In genomic region chr15:74773329-74773728, GRCh38 we compare ENCODE assay signal across 16 cellular contexts. TPM values are rescaled to one million over a fixed set of nuclear protein-coding genes. Genes with fewer than 3 reads are reported as not detected.
A peak's percentile ranks its signal among the peaks of the same experiment; 100 is the strongest.
DNase-seq lines count a peak whose midpoint lies in the region; ATAC-seq and TF ChIP-seq lines count a peak whose summit lies in the region.
"Had no signal": no experiment of that assay in that cellular context is flagged by ENCODE, and none has a peak within 500 bp of the region (broad histone marks: within the 10 kb centered on the region; RNA-seq: fewer than 3 reads in every experiment).

No MANE protein-coding gene starts in this region.

- H2BK15ac ChIP-seq in mesenchymal stem cell (ENCODE audit: low read depth, poor library complexity, severe bottlenecking): no peak overlapping the region

- no peaks in the 10 kb centered on the region for H3K27me3 Mint-ChIP-seq in natural killer cell treated with Interleukin-12 subunit alpha and Interleukin-12 subunit beta and Interleukin-15 and Interleukin-18, amount 100 ng/mL, for 72 hours
- H3K27me3 Mint-ChIP-seq in natural killer cell (ENCODE audit: low read depth in 2 of 2) (peaks cover 7% of the 10 kb centered on the region in 2 donors), activated B cell treated with CpG ODN at 0.5 μM for 24 hours (no peaks in the 10 kb centered on the region)

- WGBS in mesenchymal stem cell: 75% methylated on average over 5 of the region's 5 CpGs

- peaks cover 22% of the 10 kb centered on the region for H3K4me1 ChIP-seq in mesenchymal stem cell (ENCODE audit: control insufficient read depth, insufficient read depth, low read depth, low read length)

- H4K91ac ChIP-seq in mesenchymal stem cell (ENCODE audit: low read length): no peak overlapping the region

- no peak overlapping the region for H3K4ac ChIP-seq in mesenchymal stem cell (ENCODE audit: low read depth in 1 of 2, low read length in 2 of 2)

- CTCF ChIA-PET in activated B cell treated with CpG ODN at 0.5 μM for 24 hours (lab: Charles Lee): interaction anchor here (1.2 to 18.7 kb wide), 5 partner anchors 9 to 140 kb away, joined by 5 to 1146 read pairs (median 132); partner anchors contain the start of gene CSK

- POLR2A ChIA-PET in activated B cell treated with CpG ODN at 0.5 μM for 24 hours (lab: Charles Lee): interaction anchor here (0.6 to 25.0 kb wide), 4 partner anchors 20 to 165 kb away, joined by 3 to 2569 read pairs (median 4); partner anchors contain the start of genes COX5A and CSK

- no peak overlapping the region for H3K27ac ChIP-seq in mesenchymal stem cell (ENCODE audit: low read length, poor library complexity, severe bottlenecking)
- no peak overlapping the region for H3K27ac ChIP-seq in WERI-Rb-1
- H3K27ac ChIP-seq: thyroid gland had no signal

- H3K27me3 ChIP-seq in mesenchymal stem cell (ENCODE audit: control insufficient read depth in 1 of 2, insufficient read depth in 1 of 2, low read length in 2 of 2) (peaks cover 13 to 15% of the 10 kb centered on the region in 2 experiments), WERI-Rb-1 (ENCODE audit: insufficient read depth, low read depth, severe bottlenecking) (no peaks in the 10 kb centered on the region)
- H3K27me3 ChIP-seq: thyroid gland had no signal

- no peak overlapping the region for H4K8ac ChIP-seq in mesenchymal stem cell (ENCODE audit: low read length)

- H3K36me3 ChIP-seq in mesenchymal stem cell (ENCODE audit: control insufficient read depth in 1 of 2, insufficient read depth in 2 of 2, low read depth in 1 of 2, low read length in 2 of 2): no peaks in the 10 kb centered on the region
- no peaks in the 10 kb centered on the region for H3K36me3 ChIP-seq in WERI-Rb-1
- H3K36me3 ChIP-seq: thyroid gland had no signal

- peak overlapping the region; percentile 10 for H2AK5ac ChIP-seq in mesenchymal stem cell (ENCODE audit: low read length, severe bottlenecking)

- peak overlapping the region; percentile 28 to 100 for H3K27ac Mint-ChIP-seq in natural killer cell treated with Interleukin-12 subunit alpha and Interleukin-12 subunit beta and Interleukin-15 and Interleukin-18, amount 100 ng/mL, for 72 hours
- H3K27ac Mint-ChIP-seq in natural killer cell (peak overlapping the region in 1 of 2 donors; percentile 27), activated B cell treated with CpG ODN at 0.5 μM for 24 hours (peak overlapping the region; percentile 96)
- H3K27ac Mint-ChIP-seq: HFFc6 had no signal

- no peak overlapping the region for H3K18ac ChIP-seq in mesenchymal stem cell (ENCODE audit: low read depth in 1 of 2, low read length in 2 of 2)

- no peak for TF ChIP-seq CTCF in natural killer cell (IDR thresholded peaks at IDR 0.05)
- no peak for TF ChIP-seq CTCF in activated B cell treated with CpG ODN at 0.5 μM for 24 hours (IDR thresholded peaks at IDR 0.05)
- TF ChIP-seq CTCF in WERI-Rb-1 (IDR thresholded peaks at IDR 0.05; ENCODE audit: low read depth, low read length): no peak

- H3K4me1 Mint-ChIP-seq in natural killer cell treated with Interleukin-12 subunit alpha and Interleukin-12 subunit beta and Interleukin-15 and Interleukin-18, amount 100 ng/mL, for 72 hours (ENCODE audit: low read depth in 2 of 2): peaks cover 35 to 44% of the 10 kb centered on the region in 2 donors
- H3K4me1 Mint-ChIP-seq in natural killer cell (peaks cover 23 to 37% of the 10 kb centered on the region in 2 donors), activated B cell treated with CpG ODN at 0.5 μM for 24 hours (peaks cover 82% of the 10 kb centered on the region)

- peak; percentile 25 for DNase-seq in natural killer cell treated with Interleukin-12 subunit alpha and Interleukin-12 subunit beta and Interleukin-15 and Interleukin-18, amount 100 ng/mL, for 72 hours (ENCODE audit: low spot score)
- DNase-seq in natural killer cell: no peak
- no peak for DNase-seq in activated B cell treated with CpG ODN at 0.5 μM for 24 hours
- DNase-seq in mesenchymal stem cell: no peak
- DNase-seq in NCI-H146 (lab: John Stamatoyannopoulos, UW): no peak
- no peak for DNase-seq in WERI-Rb-1
- DNase-seq: activated CD4-positive, alpha-beta T cell treated with anti-CD3 and anti-CD28 coated beads, Interleukin-2, amount 50 U/mL, for 1 hour; HFFc6; NCI-H187 treated with DMSO at 0.1 percent for 48 hours; NCI-H524 treated with DMSO at 0.1 percent for 48 hours; thyroid gland had no signal

- H3K4me3 Mint-ChIP-seq in natural killer cell treated with Interleukin-12 subunit alpha and Interleukin-12 subunit beta and Interleukin-15 and Interleukin-18, amount 100 ng/mL, for 72 hours: no peak overlapping the region
- no peak overlapping the region for H3K4me3 Mint-ChIP-seq in natural killer cell
- peak overlapping the region; percentile 29 for H3K4me3 Mint-ChIP-seq in activated B cell treated with CpG ODN at 0.5 μM for 24 hours
- H3K4me3 Mint-ChIP-seq: HFFc6 had no signal

- no peak for ATAC-seq in natural killer cell treated with Interleukin-12 subunit alpha and Interleukin-12 subunit beta and Interleukin-15 and Interleukin-18, amount 100 ng/mL, for 72 hours
- ATAC-seq in natural killer cell (no peak), activated B cell treated with CpG ODN at 0.5 μM for 24 hours (ENCODE audit: low read depth) (no peak), HG02870 (IDR thresholded peaks at IDR 0.05; ENCODE audit: unreplicated experiment) (no peak), GM19467 (IDR thresholded peaks at IDR 0.05; ENCODE audit: unreplicated experiment) (no peak)
- ATAC-seq: left lobe of liver had no signal

- no peak overlapping the region for H3K9ac ChIP-seq in mesenchymal stem cell (ENCODE audit: low read length)

- intact Hi-C loops in natural killer cell (cut with micrococcal nuclease) (no loop called here), activated B cell treated with CpG ODN at 0.5 μM for 24 hours (cut with micrococcal nuclease) (no loop called here)

- no peaks in the 10 kb centered on the region for H3K9me3 ChIP-seq in mesenchymal stem cell (ENCODE audit: control insufficient read depth, low read length)
- no peaks in the 10 kb centered on the region for H3K9me3 ChIP-seq in WERI-Rb-1 (ENCODE audit: severe bottlenecking)
- H3K9me3 ChIP-seq: thyroid gland had no signal

- no peak overlapping the region for H2AFZ ChIP-seq in mesenchymal stem cell (ENCODE audit: low read depth, low read length)

- H3K14ac ChIP-seq in mesenchymal stem cell (ENCODE audit: low read length in 2 of 2): no peak overlapping the region

- H2BK5ac ChIP-seq in mesenchymal stem cell (ENCODE audit: low read depth, low read length, poor library complexity, severe bottlenecking): no peak overlapping the region

- no peak overlapping the region for H2BK120ac ChIP-seq in mesenchymal stem cell (ENCODE audit: low read depth, low read length)

- H3K4me3 ChIP-seq in mesenchymal stem cell (ENCODE audit: insufficient read depth in 1 of 2, low read depth in 1 of 2, low read length in 2 of 2) (no peak overlapping the region), WERI-Rb-1 (ENCODE audit: low read depth, low read length) (no peak overlapping the region)
- H3K4me3 ChIP-seq: thyroid gland had no signal

- H3K36me3 Mint-ChIP-seq in natural killer cell treated with Interleukin-12 subunit alpha and Interleukin-12 subunit beta and Interleukin-15 and Interleukin-18, amount 100 ng/mL, for 72 hours: no peaks in the 10 kb centered on the region
- no peaks in the 10 kb centered on the region for H3K36me3 Mint-ChIP-seq in natural killer cell
- H3K36me3 Mint-ChIP-seq in activated B cell treated with CpG ODN at 0.5 μM for 24 hours (ENCODE audit: low read depth): no peaks in the 10 kb centered on the region

- no peaks in the 10 kb centered on the region for H3K9me3 Mint-ChIP-seq in natural killer cell treated with Interleukin-12 subunit alpha and Interleukin-12 subunit beta and Interleukin-15 and Interleukin-18, amount 100 ng/mL, for 72 hours
- H3K9me3 Mint-ChIP-seq in natural killer cell (no peaks in the 10 kb centered on the region), activated B cell treated with CpG ODN at 0.5 μM for 24 hours (no peaks in the 10 kb centered on the region)
- H3K9me3 Mint-ChIP-seq: HFFc6 had no signal

- no peaks in the 10 kb centered on the region for H3K79me1 ChIP-seq in mesenchymal stem cell (replicated peaks; ENCODE audit: low read length, poor library complexity, severe bottlenecking)

- no peak overlapping the region for H3K23ac ChIP-seq in mesenchymal stem cell (ENCODE audit: low read length in 2 of 2)

- H2BK12ac ChIP-seq in mesenchymal stem cell (ENCODE audit: low read length in 2 of 2): no peak overlapping the region

- no peak overlapping the region for H3K4me2 ChIP-seq in mesenchymal stem cell (ENCODE audit: low read length, poor library complexity, severe bottlenecking)

RNA-seq across cellular contexts. Expression of gene CSK, which starts 8.6 kb away (rescaled TPM):
- 100 to 1,000 TPM; 323 TPM for total RNA-seq in natural killer cell treated with Interleukin-12 subunit alpha and Interleukin-12 subunit beta and Interleukin-15 and Interleukin-18, amount 100 ng/mL, for 72 hours
- total RNA-seq in natural killer cell (100 to 1,000 TPM; 282 to 334 (median 287) TPM), activated B cell treated with CpG ODN at 0.5 μM for 24 hours (540 and 557 TPM in 2 replicates)
- 35.8 TPM for polyA plus RNA-seq in mesenchymal stem cell (2013, experiment 1 of 2)
- 38.5 TPM for polyA plus RNA-seq in mesenchymal stem cell (2013, experiment 2 of 2)

RNA-seq across cellular contexts. Expression of gene CYP1A2, which starts 24.7 kb away (rescaled TPM):
- total RNA-seq in natural killer cell treated with Interleukin-12 subunit alpha and Interleukin-12 subunit beta and Interleukin-15 and Interleukin-18, amount 100 ng/mL, for 72 hours: not detected
- total RNA-seq in natural killer cell (not detected), activated B cell treated with CpG ODN at 0.5 μM for 24 hours (0.16 TPM in 1 of 2 replicates, not detected in the other)
- polyA plus RNA-seq in mesenchymal stem cell (2013, experiment 1 of 2): not detected
- polyA plus RNA-seq in mesenchymal stem cell (2013, experiment 2 of 2): not detected
- total RNA-seq: HFFc6; renal cortical epithelial cell; T-helper 1 cell treated with Interleukin-12 subunit alpha and Interleukin-12 subunit beta and Interleukin-4 antibody, amounts not matched to agents 30 ng/mL and 1 ng/mL, for 36 hours had no signal

RNA-seq across cellular contexts. Expression of gene LMAN1L, which starts 39.3 kb away (rescaled TPM):
- total RNA-seq in natural killer cell treated with Interleukin-12 subunit alpha and Interleukin-12 subunit beta and Interleukin-15 and Interleukin-18, amount 100 ng/mL, for 72 hours: 1 to 10 TPM; 3.4 to 4.9 TPM
- total RNA-seq in natural killer cell: 1 to 10 TPM in 1 of 3 donors, under 1 TPM in 2; 0.72 to 1.1 (median 0.94) TPM
- 1.0 and 2.2 TPM in 2 replicates for total RNA-seq in activated B cell treated with CpG ODN at 0.5 μM for 24 hours
- not detected for polyA plus RNA-seq in mesenchymal stem cell (2013, experiment 1 of 2)
- not detected for polyA plus RNA-seq in mesenchymal stem cell (2013, experiment 2 of 2)
- total RNA-seq: HFFc6, left lobe of liver, renal cortical epithelial cell had no signal

RNA-seq across cellular contexts. Expression of gene CYP1A1, which starts 48.0 kb away (rescaled TPM):
- 1 to 10 TPM; 3.2 to 4.6 TPM for total RNA-seq in natural killer cell treated with Interleukin-12 subunit alpha and Interleukin-12 subunit beta and Interleukin-15 and Interleukin-18, amount 100 ng/mL, for 72 hours
- total RNA-seq in natural killer cell: under 1 TPM in 1 of 3 donors, not detected in 2; 0.33 TPM
- 0.49 and 1.3 TPM in 2 replicates for total RNA-seq in activated B cell treated with CpG ODN at 0.5 μM for 24 hours
- 0.11 TPM for polyA plus RNA-seq in mesenchymal stem cell (2013, experiment 1 of 2)
- 0.15 TPM for polyA plus RNA-seq in mesenchymal stem cell (2013, experiment 2 of 2)
- total RNA-seq: HFFc6, renal cortical epithelial cell had no signal

RNA-seq across cellular contexts. Expression of gene CPLX3, which starts 53.1 kb away (rescaled TPM):
- total RNA-seq in natural killer cell treated with Interleukin-12 subunit alpha and Interleukin-12 subunit beta and Interleukin-15 and Interleukin-18, amount 100 ng/mL, for 72 hours: 1 to 10 TPM in 1 of 2 donors, under 1 TPM in 1; 0.43 to 1.7 TPM
- total RNA-seq in natural killer cell: under 1 TPM in 2 of 3 donors, not detected in 1; 0.16 to 0.93 TPM
- total RNA-seq in activated B cell treated with CpG ODN at 0.5 μM for 24 hours: 0.20 and 0.22 TPM in 2 replicates
- polyA plus RNA-seq in mesenchymal stem cell (2013, experiment 1 of 2): not detected
- polyA plus RNA-seq in mesenchymal stem cell (2013, experiment 2 of 2): not detected
- total RNA-seq: left lobe of liver, renal cortical epithelial cell, thyroid gland had no signal
